Comparison of ENCODE assay signal across 8 cellular contexts in the genomic region with DNA sequence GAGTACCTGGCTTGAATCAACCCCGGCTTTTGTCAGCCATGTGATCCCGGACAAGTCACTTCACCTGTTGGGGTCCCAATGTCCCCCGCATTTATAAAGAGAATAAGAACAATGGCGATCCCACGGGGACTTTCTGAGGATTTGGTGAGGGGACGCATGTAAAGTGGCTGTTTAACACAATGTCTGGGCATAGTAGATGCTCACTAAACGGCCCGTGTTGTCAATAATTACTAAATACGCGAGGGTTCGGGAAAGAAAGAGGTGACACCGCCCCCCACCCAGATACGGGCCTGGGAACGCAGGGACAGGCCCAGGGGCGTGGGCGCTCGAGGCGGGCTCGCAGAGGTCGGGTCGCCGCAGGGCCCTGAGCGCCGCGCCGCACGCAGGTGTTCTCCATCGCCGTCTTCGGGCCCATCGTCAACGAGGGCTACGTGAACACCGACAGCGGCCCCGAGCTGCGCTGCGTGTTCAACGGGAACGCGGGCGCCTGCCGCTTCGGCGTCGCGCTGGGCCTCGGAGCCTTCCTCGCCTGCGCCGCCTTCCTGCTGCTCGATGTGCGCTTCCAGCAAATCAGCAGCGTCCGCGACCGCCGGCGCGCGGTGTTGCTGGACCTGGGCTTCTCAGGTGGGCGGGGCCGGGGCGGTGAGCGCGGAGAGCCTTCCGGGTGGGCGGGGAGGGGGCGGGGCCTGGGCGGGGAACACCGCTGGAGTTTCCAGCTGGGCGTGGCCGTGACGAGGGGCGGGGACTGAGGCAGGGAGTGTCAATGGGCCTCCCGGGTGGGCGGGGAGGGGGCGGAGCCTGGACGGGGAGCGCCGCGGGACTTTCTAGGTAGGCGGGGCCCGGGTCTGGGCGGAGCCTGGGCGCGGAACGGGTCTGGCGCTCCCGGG. TPM values are rescaled to one million over a fixed set of nuclear protein-coding genes. Genes with fewer than 3 reads are reported as not detected.
DNase-seq lines count a peak whose midpoint lies in the region; ATAC-seq and TF ChIP-seq lines count a peak whose summit lies in the region.

No MANE protein-coding gene starts in this region.

- H3K9me3 Mint-ChIP-seq in HFFc6: no peaks in the 10 kb centered on the region
- no peaks in the 10 kb centered on the region for H3K9me3 Mint-ChIP-seq in activated T-cell treated with anti-CD3 and anti-CD28 coated beads, Interleukin-2, amount 50 U/mL, for 72 hours

- TF ChIP-seq EP300 in esophagus muscularis mucosa (IDR thresholded peaks at IDR 0.05): no peak

- H3K27me3 Mint-ChIP-seq in HFFc6 (ENCODE audit: insufficient read depth): peaks cover 10% of the 10 kb centered on the region; the same call in 1 of the 2 replicates
- H3K27me3 Mint-ChIP-seq in activated T-cell treated with anti-CD3 and anti-CD28 coated beads, Interleukin-2, amount 50 U/mL, for 72 hours (ENCODE audit: low read depth): peaks cover 8% of the 10 kb centered on the region

- no peaks in the 10 kb centered on the region for H3K9me3 ChIP-seq in esophagus muscularis mucosa

- peak; percentile 97 for DNase-seq in GM03348 (ENCODE audit: low spot score)
- peak; percentile 66 for DNase-seq in HFFc6
- peak; percentile 73 to 88 for DNase-seq in NOMO-1 (lab: John Stamatoyannopoulos, UW; ENCODE audit: unreplicated experiment in 2 of 2)
- DNase-seq in activated T-cell treated with anti-CD3 and anti-CD28 coated beads, Interleukin-2, amount 50 U/mL, for 72 hours: peak; percentile 97
- DNase-seq in esophagus muscularis mucosa (ENCODE audit: extremely low spot score): peak; percentile 97
- DNase-seq in myocyte (ENCODE audit: low read depth): peak; percentile 71
- peak; percentile 94 for DNase-seq in stimulated activated CD8-positive, alpha-beta memory T cell treated with anti-CD3 and anti-CD28 coated beads, Interleukin-4, amount 100 ng/mL, for 24 hours (ENCODE audit: low read depth)
- no peak for DNase-seq in SHP77 treated with DMSO at 0.1 percent for 48 hours (lab: John Stamatoyannopoulos, UW)

- 9% methylated on average over 30 of the region's 90 CpGs for WGBS in esophagus muscularis mucosa

- peak; percentile 64 to 71 for ATAC-seq in activated T-cell treated with anti-CD3 and anti-CD28 coated beads, Interleukin-2, amount 50 U/mL, for 72 hours (replicated peaks in 1 of 2)

- TF ChIP-seq CTCF in HFFc6 (IDR thresholded peaks at IDR 0.05): no peak
- no peak for TF ChIP-seq CTCF in esophagus muscularis mucosa (IDR thresholded peaks at IDR 0.05)

- H3K36me3 Mint-ChIP-seq in HFFc6 (ENCODE audit: low read depth): peaks cover 5% of the 10 kb centered on the region; the same call in 1 of the 2 replicates
- H3K36me3 Mint-ChIP-seq in activated T-cell treated with anti-CD3 and anti-CD28 coated beads, Interleukin-2, amount 50 U/mL, for 72 hours (ENCODE audit: insufficient read depth in 2 of 2): peaks cover 2 to 6% of the 10 kb centered on the region in 2 donors

- peak overlapping the region; percentile 45 to 61 (median 48) for H3K4me3 ChIP-seq in esophagus muscularis mucosa

- no peak for TF ChIP-seq POLR2A in esophagus muscularis mucosa (IDR thresholded peaks at IDR 0.05; ENCODE audit: low read depth)

- no peak overlapping the region for H3K4me3 Mint-ChIP-seq in HFFc6
- peak overlapping the region; percentile 86 to 88 for H3K4me3 Mint-ChIP-seq in activated T-cell treated with anti-CD3 and anti-CD28 coated beads, Interleukin-2, amount 50 U/mL, for 72 hours

- peaks cover 26 to 42% (median 40%) of the 10 kb centered on the region in 4 donors for H3K4me1 ChIP-seq in esophagus muscularis mucosa

- H3K36me3 ChIP-seq in esophagus muscularis mucosa: peaks cover 0 to 15% (median 10%) of the 10 kb centered on the region in 4 donors

- intact Hi-C loops in esophagus muscularis mucosa (cut with DNase I): no loop called here

- H3K4me1 Mint-ChIP-seq in HFFc6 (ENCODE audit: low read depth): no peaks in the 10 kb centered on the region
- peaks cover 32% of the 10 kb centered on the region for H3K4me1 Mint-ChIP-seq in activated T-cell treated with anti-CD3 and anti-CD28 coated beads, Interleukin-2, amount 50 U/mL, for 72 hours (ENCODE audit: low read depth)

- no peak overlapping the region for H3K27ac Mint-ChIP-seq in HFFc6
- H3K27ac Mint-ChIP-seq in activated T-cell treated with anti-CD3 and anti-CD28 coated beads, Interleukin-2, amount 50 U/mL, for 72 hours: peak overlapping the region; percentile 50

- H3K27ac ChIP-seq in esophagus muscularis mucosa (replicated peaks in 1 of 4): peak overlapping the region in 3 of 4 donors; percentile 35 to 54 (median 35)

- peaks cover 3 to 48% (median 32%) of the 10 kb centered on the region in 4 donors for H3K27me3 ChIP-seq in esophagus muscularis mucosa

RNA-seq across cellular contexts. Expression of a gene that starts 2.1 kb away (rescaled TPM):
- 1 to 10 TPM in 5 of 6 experiments, under 1 TPM in 1; 0.96 to 1.4 (median 1.2) TPM for total RNA-seq in HFFc6 (2021; fragmentation: NEBNext Ultra II Directional; extraction: Animal tissue kit (Norgen Biotek cat#: 25700))
- 10 to 100 TPM; 38.6 to 50.9 TPM for total RNA-seq in activated T-cell treated with anti-CD3 and anti-CD28 coated beads, Interleukin-2, amount 50 U/mL, for 72 hours
- total RNA-seq in esophagus muscularis mucosa (1 to 10 TPM; 2.1 to 5.6 (median 3.3) TPM), myocyte (0.51 and 2.7 TPM in 2 replicates)
- 0.59 TPM for polyA plus RNA-seq in myocyte (2012)

RNA-seq across cellular contexts. Expression of a gene that starts 7.8 kb away (rescaled TPM):
- total RNA-seq in HFFc6 (2021; fragmentation: NEBNext Ultra II Directional; extraction: Animal tissue kit (Norgen Biotek cat#: 25700)): 10 to 100 TPM; 28.8 to 45.5 (median 40.2) TPM
- 10 to 100 TPM; 41.4 to 49.3 TPM for total RNA-seq in activated T-cell treated with anti-CD3 and anti-CD28 coated beads, Interleukin-2, amount 50 U/mL, for 72 hours
- total RNA-seq in esophagus muscularis mucosa (10 to 100 TPM; 14.1 to 38.5 (median 23.7) TPM), myocyte (19.9 and 22.6 TPM in 2 replicates)
- polyA plus RNA-seq in myocyte (2012): 30.7 TPM

RNA-seq across cellular contexts. Expression of a gene that starts 10.6 kb away (rescaled TPM):
- under 1 TPM in 3 of 6 experiments, not detected in 3; 0.28 to 0.46 (median 0.45) TPM for total RNA-seq in HFFc6 (2021; fragmentation: NEBNext Ultra II Directional; extraction: Animal tissue kit (Norgen Biotek cat#: 25700))
- 1 to 10 TPM in 1 of 2 donors, not detected in 1; 1.8 TPM for total RNA-seq in activated T-cell treated with anti-CD3 and anti-CD28 coated beads, Interleukin-2, amount 50 U/mL, for 72 hours
- total RNA-seq in esophagus muscularis mucosa (under 1 TPM in 1 of 4 donors, not detected in 3; 0.52 TPM), myocyte (1.1 and 3.1 TPM in 2 replicates)
- 0.55 TPM for polyA plus RNA-seq in myocyte (2012)

RNA-seq across cellular contexts. Expression of a gene that starts 17.8 kb away (rescaled TPM):
- total RNA-seq in HFFc6 (2021; fragmentation: NEBNext Ultra II Directional; extraction: Animal tissue kit (Norgen Biotek cat#: 25700)): 10 to 100 TPM; 37.1 to 48.1 (median 40.7) TPM
- 100 to 1,000 TPM in 1 of 2 donors, 10 to 100 TPM in 1; 87.1 to 110 TPM for total RNA-seq in activated T-cell treated with anti-CD3 and anti-CD28 coated beads, Interleukin-2, amount 50 U/mL, for 72 hours
- total RNA-seq in esophagus muscularis mucosa (10 to 100 TPM; 23.3 to 46.5 (median 34.9) TPM), myocyte (33.5 and 50.3 TPM in 2 replicates)
- polyA plus RNA-seq in myocyte (2012): 30.8 TPM

RNA-seq across cellular contexts. Expression of a gene that starts 20.0 kb away (rescaled TPM):
- total RNA-seq in HFFc6 (2021; fragmentation: NEBNext Ultra II Directional; extraction: Animal tissue kit (Norgen Biotek cat#: 25700)): 10 to 100 TPM; 42.4 to 47.3 (median 44.1) TPM
- total RNA-seq in activated T-cell treated with anti-CD3 and anti-CD28 coated beads, Interleukin-2, amount 50 U/mL, for 72 hours: 10 to 100 TPM; 22.6 to 24.4 TPM
- total RNA-seq in esophagus muscularis mucosa (10 to 100 TPM; 27.0 to 42.9 (median 36.9) TPM), myocyte (46.8 and 66.4 TPM in 2 replicates)
- 36.7 TPM for polyA plus RNA-seq in myocyte (2012)

Comparison
In these comparisons a context has a peak if more than half of its experiments do, and no peak if none do; other contexts are left out.
1. RNA of a gene that starts 2.1 kb away (total RNA-seq): 38.6 to 50.9 TPM in activated T-cell treated with anti-CD3 and anti-CD28 coated beads, Interleukin-2, amount 50 U/mL, for 72 hours; 2.1 to 5.6 TPM in esophagus muscularis mucosa, 0.96 to 1.4 TPM in HFFc6 and 0.51 to 2.7 TPM in myocyte; every median in the first group is over 4 times any median in the second.